In the genomic region with DNA sequence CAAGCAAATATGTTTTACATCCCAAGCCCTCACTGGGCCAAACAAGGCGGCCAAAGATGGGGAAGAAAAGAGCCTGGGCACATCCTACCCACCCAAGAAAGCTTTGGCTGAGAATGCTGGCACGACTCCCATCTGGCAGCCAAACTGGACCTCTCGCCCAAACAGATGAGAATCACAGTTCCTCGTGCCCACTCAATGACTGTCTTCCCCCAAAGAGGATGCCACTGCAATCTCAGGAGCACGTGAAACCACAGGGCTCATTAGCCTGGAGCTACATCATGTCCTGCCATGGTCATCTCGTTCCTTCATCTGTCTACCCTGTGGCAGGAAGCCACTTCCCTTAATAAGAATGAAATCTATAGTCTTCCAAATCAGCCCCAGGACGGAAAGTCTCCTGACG, we compare ENCODE assay signal across 12 cellular contexts.
"Had no signal": no experiment of that assay in that cellular context is flagged by ENCODE, and none has a peak within 500 bp of the region (broad histone marks: within the 10 kb centered on the region; RNA-seq: fewer than 3 reads in every experiment).

No MANE protein-coding gene starts in this region.

- H3K27ac ChIP-seq: adrenal gland, body of pancreas, left lung, testis had no signal

- H3K27me3 ChIP-seq: adrenal gland, body of pancreas, left lung, testis had no signal

- H3K9me3 ChIP-seq: adrenal gland, body of pancreas, left lung, testis had no signal

- H3K36me3 ChIP-seq: adrenal gland, left lung had no signal

- H3K4me3 ChIP-seq: adrenal gland, body of pancreas, left lung, testis had no signal

- DNase-seq: activated CD4-positive, alpha-beta T cell treated with anti-CD3 and anti-CD28 coated beads for 48 hours; activated CD8-positive, alpha-beta T cell treated with anti-CD3 and anti-CD28 coated beads, Interleukin-2, amount 10 ng/mL, durations not matched to agents 7 days and 5 days; activated naive CD4-positive, alpha-beta T cell treated with anti-CD3 and anti-CD28 coated beads, Interleukin-2, amount 10 ng/mL, durations not matched to agents 7 days and 5 days; adrenal gland; body of pancreas; cerebellar nuclear complex; left lung; mesendoderm; nephron progenitor cell; stimulated activated CD4-positive, alpha-beta T cell treated with anti-CD3 and anti-CD28 coated beads, Interleukin-2, amount 100 ng/mL, for 48 hours; T-helper 1 cell; testis had no signal

- H3K4me1 ChIP-seq: body of pancreas, left lung had no signal
